Comparison of ENCODE assay signal across 8 cellular contexts in genomic region chr17:68086667-68087066, GRCh38. TPM values are rescaled to one million over a fixed set of nuclear protein-coding genes. Genes with fewer than 3 reads are reported as not detected.
A peak's percentile ranks its signal among the peaks of the same experiment; 100 is the strongest.
DNase-seq lines count a peak whose midpoint lies in the region; ATAC-seq and TF ChIP-seq lines count a peak whose summit lies in the region.
"Not testable (repeated sequence)": the region's sequence is repeated elsewhere in the genome, so short reads cannot be mapped to it uniquely, and the experiment has no call there.

No MANE protein-coding gene starts in this region.

- POLR2A ChIA-PET in naive thymus-derived CD4-positive, alpha-beta T cell (lab: Charles Lee): not testable (repeated sequence)

- H3K36me3 ChIP-seq in Loucy (ENCODE audit: insufficient read depth, low read length); colonic mucosa; naive thymus-derived CD4-positive, alpha-beta T cell (ENCODE audit: control insufficient read depth in 2 of 3, insufficient read depth in 3 of 3, low read length in 3 of 3): not testable (repeated sequence)

- ATAC-seq in HG02759 (IDR thresholded peaks at IDR 0.05; ENCODE audit: unreplicated experiment): peak; percentile 5
- ATAC-seq in naive thymus-derived CD4-positive, alpha-beta T cell: not testable (repeated sequence)

- H3K9ac ChIP-seq in Loucy (ENCODE audit: low read depth, low read length, poor library complexity, severe bottlenecking): peak overlapping the region; percentile 98
- H3K9ac ChIP-seq in colonic mucosa (ENCODE audit: low read depth in 2 of 2, low read length in 2 of 2): not testable (repeated sequence)

- H4K20me1 ChIP-seq in Loucy (ENCODE audit: insufficient read depth, low read length, poor library complexity, severe bottlenecking): not testable (repeated sequence)

- intact Hi-C loops in colonic mucosa (cut with DNase I): not testable (repeated sequence)
- intact Hi-C loops in naive thymus-derived CD4-positive, alpha-beta T cell (cut with micrococcal nuclease): loop anchor here in 1 of 2 donors (2.0 kb wide), 1 partner anchor 14 kb away; no protein-coding TSS in a partner anchor

- not testable (repeated sequence) for H3K4me3 ChIP-seq in GM12865 (ENCODE audit: low read depth, low read length); colonic mucosa
- peak overlapping the region; percentile 74 for H3K4me3 ChIP-seq in Loucy (ENCODE audit: low read length, poor library complexity, severe bottlenecking)
- peak overlapping the region; percentile 33 for H3K4me3 ChIP-seq in naive thymus-derived CD4-positive, alpha-beta T cell (ENCODE audit: low read length)

- not testable (repeated sequence) for H3K9me3 Mint-ChIP-seq in T-helper 2 cell treated with Interferon-gamma antibody and Interleukin-4, amounts not matched to agents 5 μg/mL and 100 μg/mL, for 36 hours; naive thymus-derived CD4-positive, alpha-beta T cell; stimulated activated naive CD8-positive, alpha-beta T cell treated with anti-CD3 and anti-CD28 coated beads, Interleukin-15, Interleukin-2, amounts not matched to agents 100 ng/mL and 50 ng/mL, for 24 hours

- H3K4me1 Mint-ChIP-seq in T-helper 2 cell treated with Interferon-gamma antibody and Interleukin-4, amounts not matched to agents 5 μg/mL and 100 μg/mL, for 36 hours (ENCODE audit: low read depth): peaks cover 49% of the 10 kb centered on the region
- H3K4me1 Mint-ChIP-seq in naive thymus-derived CD4-positive, alpha-beta T cell: peaks cover 39 to 53% (median 45%) of the 10 kb centered on the region in 7 donors
- H3K4me1 Mint-ChIP-seq in stimulated activated naive CD8-positive, alpha-beta T cell treated with anti-CD3 and anti-CD28 coated beads, Interleukin-15, Interleukin-2, amounts not matched to agents 100 ng/mL and 50 ng/mL, for 24 hours (ENCODE audit: low read depth): peaks cover 44% of the 10 kb centered on the region

- not testable (repeated sequence) for H3K27me3 Mint-ChIP-seq in T-helper 2 cell treated with Interferon-gamma antibody and Interleukin-4, amounts not matched to agents 5 μg/mL and 100 μg/mL, for 36 hours (ENCODE audit: low read depth); naive thymus-derived CD4-positive, alpha-beta T cell; stimulated activated naive CD8-positive, alpha-beta T cell treated with anti-CD3 and anti-CD28 coated beads, Interleukin-15, Interleukin-2, amounts not matched to agents 100 ng/mL and 50 ng/mL, for 24 hours

- peak overlapping the region; percentile 90 for H3K27ac Mint-ChIP-seq in T-helper 2 cell treated with Interferon-gamma antibody and Interleukin-4, amounts not matched to agents 5 μg/mL and 100 μg/mL, for 36 hours
- H3K27ac Mint-ChIP-seq in naive thymus-derived CD4-positive, alpha-beta T cell: peak overlapping the region; percentile 24 to 78 (median 62)
- peak overlapping the region; percentile 81 for H3K27ac Mint-ChIP-seq in stimulated activated naive CD8-positive, alpha-beta T cell treated with anti-CD3 and anti-CD28 coated beads, Interleukin-15, Interleukin-2, amounts not matched to agents 100 ng/mL and 50 ng/mL, for 24 hours

- H3K4me1 ChIP-seq in Loucy (ENCODE audit: insufficient read depth, low read length, poor library complexity, severe bottlenecking): peaks cover 83% of the 10 kb centered on the region
- not testable (repeated sequence) for H3K4me1 ChIP-seq in colonic mucosa
- H3K4me1 ChIP-seq in naive thymus-derived CD4-positive, alpha-beta T cell (ENCODE audit: control insufficient read depth in 2 of 2, insufficient read depth in 2 of 2, low read length in 2 of 2): peaks cover 24 to 25% of the 10 kb centered on the region in 2 donors

- CTCF ChIA-PET in naive thymus-derived CD4-positive, alpha-beta T cell (lab: Charles Lee): not testable (repeated sequence)

- H3K27ac ChIP-seq in colonic mucosa: peak overlapping the region; percentile 86
- H3K27ac ChIP-seq in naive thymus-derived CD4-positive, alpha-beta T cell (ENCODE audit: low read depth, low read length): not testable (repeated sequence)

- H3F3A ChIP-seq in Loucy (ENCODE audit: low read depth): peaks cover 31% of the 10 kb centered on the region

- not testable (repeated sequence) for H3K9me2 ChIP-seq in Loucy (replicated peaks; ENCODE audit: low read depth, low read length)

- H3K27me3 ChIP-seq in Loucy (ENCODE audit: insufficient read depth, low read length, poor library complexity, severe bottlenecking); colonic mucosa; naive thymus-derived CD4-positive, alpha-beta T cell (ENCODE audit: control insufficient read depth in 2 of 2, insufficient read depth in 2 of 2, low read length in 2 of 2): not testable (repeated sequence)

- H3K4me2 ChIP-seq in Loucy (ENCODE audit: low read depth, low read length, poor library complexity, severe bottlenecking): peak overlapping the region; percentile 99

- H2AFZ ChIP-seq in Loucy (ENCODE audit: low read length): not testable (repeated sequence)

- not testable (repeated sequence) for H3K9me3 ChIP-seq in Loucy (ENCODE audit: insufficient read depth, low read depth, low read length); colonic mucosa; naive thymus-derived CD4-positive, alpha-beta T cell (ENCODE audit: control insufficient read depth in 2 of 3, low read length in 3 of 3)

- H3K36me3 Mint-ChIP-seq in T-helper 2 cell treated with Interferon-gamma antibody and Interleukin-4, amounts not matched to agents 5 μg/mL and 100 μg/mL, for 36 hours (ENCODE audit: low read depth); naive thymus-derived CD4-positive, alpha-beta T cell; stimulated activated naive CD8-positive, alpha-beta T cell treated with anti-CD3 and anti-CD28 coated beads, Interleukin-15, Interleukin-2, amounts not matched to agents 100 ng/mL and 50 ng/mL, for 24 hours (ENCODE audit: low read depth): not testable (repeated sequence)

- not testable (repeated sequence) for TF ChIP-seq CTCF in GM12865 (IDR thresholded peaks at IDR 0.05; ENCODE audit: insufficient read depth, low read depth, low read length, missing control alignments); Loucy (conservative IDR thresholded peaks at IDR 0.05; ENCODE audit: low read length); colonic mucosa (IDR thresholded peaks at IDR 0.05)

- peak; percentile 15 for DNase-seq in GM12865 (ENCODE audit: low read depth)
- not testable (repeated sequence) for DNase-seq in T-helper 2 cell treated with Interferon-gamma antibody and Interleukin-4, amounts not matched to agents 5 μg/mL and 100 μg/mL, for 36 hours (ENCODE audit: low spot score); colonic mucosa; naive thymus-derived CD4-positive, alpha-beta T cell
- peak; percentile 45 to 54 for DNase-seq in activated T-cell treated with anti-CD3 and anti-CD28 coated beads, Interleukin-2, amount 50 U/mL, for 48 hours

- peak overlapping the region; percentile 77 for H3K4me3 Mint-ChIP-seq in T-helper 2 cell treated with Interferon-gamma antibody and Interleukin-4, amounts not matched to agents 5 μg/mL and 100 μg/mL, for 36 hours
- peak overlapping the region; percentile 72 to 84 (median 78) for H3K4me3 Mint-ChIP-seq in naive thymus-derived CD4-positive, alpha-beta T cell
- peak overlapping the region; percentile 42 for H3K4me3 Mint-ChIP-seq in stimulated activated naive CD8-positive, alpha-beta T cell treated with anti-CD3 and anti-CD28 coated beads, Interleukin-15, Interleukin-2, amounts not matched to agents 100 ng/mL and 50 ng/mL, for 24 hours

- not testable (repeated sequence) for H3K79me2 ChIP-seq in Loucy (ENCODE audit: insufficient read depth, low read length)

RNA-seq across cellular contexts. Expression of gene KPNA2, which starts 51.1 kb away (rescaled TPM):
- 100 to 1,000 TPM in 1 of 2 donors, 10 to 100 TPM in 1; 43.2 to 143 TPM for total RNA-seq in colonic mucosa
- 100 to 1,000 TPM in 1 of 5 experiments, 10 to 100 TPM in 2, 1 to 10 TPM in 2; 8.4 to 161 (median 45.9) TPM for total RNA-seq in naive thymus-derived CD4-positive, alpha-beta T cell
- polyA plus RNA-seq in naive thymus-derived CD4-positive, alpha-beta T cell: 10 to 100 TPM; 11.5 to 18.7 TPM
